ENCODE assay signal across 11 cellular contexts in the genomic region with DNA sequence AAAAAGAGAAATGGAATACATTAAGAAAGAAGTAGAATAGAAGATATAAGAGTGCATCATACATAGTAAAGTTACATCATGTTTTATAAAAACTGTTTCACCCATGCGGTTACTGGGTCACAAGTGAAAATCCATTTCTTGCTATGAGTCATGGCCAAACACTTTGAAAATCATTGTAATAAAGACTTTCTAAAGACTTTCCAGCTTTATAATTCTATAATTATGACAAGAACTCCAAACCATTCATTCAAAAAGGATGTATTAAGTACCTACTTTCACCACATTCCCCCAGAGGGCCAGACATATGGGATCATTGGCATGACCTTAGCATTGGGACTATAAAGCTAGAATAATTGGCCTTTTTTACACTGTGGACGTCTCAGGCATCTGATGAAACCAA. TPM values are rescaled to one million over a fixed set of nuclear protein-coding genes. Genes with fewer than 3 reads are reported as not detected.
A peak's percentile ranks its signal among the peaks of the same experiment; 100 is the strongest.
DNase-seq lines count a peak whose midpoint lies in the region; ATAC-seq and TF ChIP-seq lines count a peak whose summit lies in the region.
"Had no signal": no experiment of that assay in that cellular context is flagged by ENCODE, and none has a peak within 500 bp of the region (broad histone marks: within the 10 kb centered on the region; RNA-seq: fewer than 3 reads in every experiment).

No MANE protein-coding gene starts in this region.

- no peaks in the 10 kb centered on the region for H3K9me3 ChIP-seq in ascending aorta

- H3K79me2 ChIP-seq in ACC112 (ENCODE audit: control insufficient read depth, insufficient read depth, low read length, unreplicated experiment) = peaks cover 15% of the 10 kb centered on the region

- peaks cover 53% of the 10 kb centered on the region for H3K4me1 ChIP-seq in ACC112 (ENCODE audit: control insufficient read depth, insufficient read depth, low read length, unreplicated experiment)
- H3K4me1 ChIP-seq in ascending aorta = peaks cover 0 to 3% of the 10 kb centered on the region in 2 donors

- no peak for TF ChIP-seq CTCF in GM13977 (IDR thresholded peaks at IDR 0.05; ENCODE audit: extremely low read depth, insufficient read depth, missing control alignments)
- TF ChIP-seq CTCF in ascending aorta (IDR thresholded peaks at IDR 0.05) = no peak

- H2AFZ ChIP-seq in ACC112 (ENCODE audit: low read length, unreplicated experiment) = no peak overlapping the region

- intact Hi-C loops in ascending aorta (cut with DNase I) = no loop called here

- no peak for ATAC-seq in HG03045 (IDR thresholded peaks at IDR 0.05; ENCODE audit: unreplicated experiment)

- H3K4me3 ChIP-seq in ACC112 (ENCODE audit: low read depth, low read length) (no peak overlapping the region), ascending aorta (no peak overlapping the region)

- DNase-seq in GM13977 (ENCODE audit: low spot score) (peak; percentile 59), SIG-M5 treated with dmso at 0.1 percent for 504 hours (lab: John Stamatoyannopoulos, UW; ENCODE audit: unreplicated experiment) (peak; percentile 70), fibroblast of peridontal ligament (ENCODE audit: extremely low read depth) (peak; percentile 95), ascending aorta (ENCODE audit: low spot score in 2 of 2) (no peak)
- no peak for DNase-seq in central memory CD4-positive, alpha-beta T cell
- DNase-seq in stimulated activated naive CD4-positive, alpha-beta T cell treated with Interleukin-2 at 50 U/mL for 16 hours (lab: John Stamatoyannopoulos, UW) = no peak
- DNase-seq: NCI-H2171 treated with DMSO at 0.1 percent for 48 hours had no signal

- in situ Hi-C loops in GM13977 (cut with MboI; ENCODE audit: low pct_unique_long_range_greater_than_20kb, low sequenced_read_pairs, unreplicated experiment) = loop anchor here (10.0 kb wide), 1 partner anchor 122 kb away; no protein-coding TSS in a partner anchor

- H3K27me3 ChIP-seq in ACC112 (ENCODE audit: insufficient read depth, low read length) (no peaks in the 10 kb centered on the region), ascending aorta (no peaks in the 10 kb centered on the region)

- H3K27ac ChIP-seq in ACC112 (ENCODE audit: low read depth, low read length) (peak overlapping the region; percentile 69), ascending aorta (no peak overlapping the region)

- H3K36me3 ChIP-seq in ACC112 (ENCODE audit: insufficient read depth, low read length) (no peaks in the 10 kb centered on the region), ascending aorta (no peaks in the 10 kb centered on the region)

RNA-seq across cellular contexts. Expression of a gene that starts 3.2 kb away (rescaled TPM):
- total RNA-seq in ascending aorta = 19.9 TPM

RNA-seq across cellular contexts. Expression of a gene that starts 37.6 kb away (rescaled TPM):
- not detected for total RNA-seq in ascending aorta
- total RNA-seq: liver, pulmonary artery endothelial cell had no signal

RNA-seq across cellular contexts. Expression of a gene that starts 38.2 kb away (rescaled TPM):
- total RNA-seq in ascending aorta = 3.5 TPM

Comparison
In these comparisons a context has a peak if more than half of its experiments do, and no peak if none do; other contexts are left out.
1. DNase-seq: peak in GM13977 (single experiment), SIG-M5 treated with dmso at 0.1 percent for 504 hours (single experiment) and fibroblast of peridontal ligament (single experiment); none in central memory CD4-positive, alpha-beta T cell (single experiment), ascending aorta (0 of 2) and stimulated activated naive CD4-positive, alpha-beta T cell treated with Interleukin-2 at 50 U/mL for 16 hours (single experiment).